Comparison of ENCODE assay signal across 10 cellular contexts in the genomic region with DNA sequence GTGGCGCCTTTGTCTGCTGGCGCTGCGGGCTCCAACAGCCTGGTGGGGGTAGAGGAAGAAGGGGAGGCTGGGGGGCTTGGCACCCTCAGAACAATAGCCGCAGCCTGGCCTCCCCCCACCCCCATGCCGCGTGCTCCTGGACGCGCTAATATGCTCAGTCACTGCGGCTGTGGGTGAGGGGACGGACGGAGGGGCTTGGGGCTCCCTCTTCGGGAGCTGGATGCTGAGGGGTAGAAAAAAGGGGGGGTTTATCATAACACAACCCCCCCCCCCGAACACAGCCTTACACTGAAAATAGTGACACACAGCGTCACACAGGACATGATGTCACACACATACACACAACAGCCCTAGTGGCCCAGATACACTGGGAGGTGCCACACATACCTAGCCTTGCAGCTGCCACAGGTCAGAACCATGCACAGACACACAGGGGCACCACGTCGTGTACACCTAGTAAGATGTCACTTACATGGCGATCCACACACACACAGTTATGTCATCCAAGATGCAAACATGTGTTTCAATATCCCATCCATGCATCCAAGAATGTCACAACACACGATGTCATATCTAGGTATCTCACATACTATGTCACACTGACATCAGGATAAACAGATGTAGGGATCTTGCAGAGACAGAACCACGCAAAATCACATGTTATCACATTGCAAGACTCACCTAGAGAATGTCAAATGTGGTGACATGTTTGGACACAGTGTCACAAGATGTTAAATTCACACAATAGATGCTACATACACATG. TPM values are rescaled to one million over a fixed set of nuclear protein-coding genes. Genes with fewer than 3 reads are reported as not detected.
DNase-seq lines count a peak whose midpoint lies in the region; FAIRE-seq and TF ChIP-seq lines count a peak whose summit lies in the region.
"Had no signal": no experiment of that assay in that cellular context is flagged by ENCODE, and none has a peak within 500 bp of the region (broad histone marks: within the 10 kb centered on the region; RNA-seq: fewer than 3 reads in every experiment).

No MANE protein-coding gene starts in this region.

- H3K4ac ChIP-seq in H1 (replicated peaks; ENCODE audit: insufficient read length, low read depth, low read length), result no peak overlapping the region

- H3K27ac ChIP-seq in H1 (ENCODE audit: low read depth, low read length) (no peak overlapping the region), stomach (no peak overlapping the region)

- TF ChIP-seq EP300 in H1 (IDR thresholded peaks at IDR 0.05; ENCODE audit: borderline replicate concordance in 1 of 2, low read depth in 2 of 2, low read length in 2 of 2), result no peak
- TF ChIP-seq EP300 in stomach (IDR thresholded peaks at IDR 0.05), result no peak

- 28% methylated on average over 14 of the region's 19 CpGs; no CpG with 5 or more reads in 1 of the 2 experiments for WGBS in H1 (ENCODE audit: extremely low coverage in 1 of 2, insufficient coverage in 1 of 2, insufficient read length in 1 of 2, insufficient replicate concordance in 2 of 2, low coverage in 1 of 2, low lambda C conversion rate in 2 of 2, missing lambda C conversion rate in 1 of 2), 2 experiments
- 12 to 17% (median 15%) methylated on average over 11 to 19 of the region's 19 CpGs for WGBS in stomach, 5 donors

- H3K4me2 ChIP-seq in H1 (ENCODE audit: insufficient read depth in 1 of 2, low read depth in 2 of 2, low read length in 2 of 2), result peak overlapping the region; percentile 73 to 75

- TF ChIP-seq POLR2A in H1 (IDR thresholded peaks at IDR 0.05; ENCODE audit: control extremely low read depth in 1 of 2, low read depth in 2 of 2, low read length in 2 of 2), result no peak
- no peak for TF ChIP-seq POLR2A in stomach (IDR thresholded peaks at IDR 0.05)

- no peak for TF ChIP-seq RAD21 in H1 (IDR thresholded peaks at IDR 0.05 in 1 of 2, conservative IDR thresholded peaks at IDR 0.05 in 1 of 2; ENCODE audit: low read depth in 2 of 2, low read length in 2 of 2)

- no peak overlapping the region for H2BK20ac ChIP-seq in H1 (ENCODE audit: low read length)

- no peak overlapping the region for H3K27ac Mint-ChIP-seq in activated T-cell treated with anti-CD3 and anti-CD28 coated beads, Interleukin-2, amount 50 U/mL, for 24 hours

- POLR2A ChIA-PET in H1 (lab: Charles Lee; ENCODE audit: partially characterized antibody), result interaction anchor here (0.6 kb wide), 1 partner anchor 74 kb away, joined by 3 read pairs; no protein-coding TSS in a partner anchor

- no peak for DNase-seq in activated T-cell treated with anti-CD3 and anti-CD28 coated beads, Interleukin-2, amount 50 U/mL, for 24 hours
- DNase-seq in activated T-cell treated with anti-CD3 and anti-CD28 coated beads for 4 hours, result no peak
- DNase-seq in RPMI8226, result peak; percentile 34
- no peak for DNase-seq in H1 (ENCODE audit: low read depth in 1 of 2, low spot score in 2 of 2)
- DNase-seq in stomach, result no peak
- no peak for DNase-seq in EL
- no peak for DNase-seq in HPDE6-E6E7 (ENCODE audit: extremely low spot score)
- DNase-seq in Ammon's horn (ENCODE audit: low spot score), result no peak

- TF ChIP-seq CTCF in H1 (IDR thresholded peaks at IDR 0.05; ENCODE audit: control extremely low read depth in 1 of 3, insufficient read depth in 1 of 3, low read depth in 1 of 3, low read length in 3 of 3), result no peak
- TF ChIP-seq CTCF in stomach (IDR thresholded peaks at IDR 0.05), result no peak

- H2BK5ac ChIP-seq in H1 (ENCODE audit: low read depth, low read length), result no peak overlapping the region

- H3K4me1 Mint-ChIP-seq in activated T-cell treated with anti-CD3 and anti-CD28 coated beads, Interleukin-2, amount 50 U/mL, for 24 hours (ENCODE audit: low read depth), result peaks cover 42% of the 10 kb centered on the region

- no peak overlapping the region for H2BK120ac ChIP-seq in H1 (replicated peaks; ENCODE audit: low read depth, low read length)

- 0 out of 2 replicates have a peak overlapping the region, but pooled peaks have one; percentile 6 for H2BK15ac ChIP-seq in H1 (ENCODE audit: low read length)

- H3K4me3 ChIP-seq in H1 (ENCODE audit: extremely low read depth in 1 of 4, insufficient read depth in 2 of 4, low read depth in 3 of 4, low read length in 4 of 4) (peak overlapping the region; percentile 59 to 92 (median 62); a peak in 7 of 8 replicates), stomach (peak overlapping the region; percentile 33 to 49 (median 37))

- H3K27me3 ChIP-seq in H1 (replicated peaks in 1 of 4; ENCODE audit: control insufficient read depth in 3 of 4, extremely low read depth in 1 of 4, insufficient read depth in 3 of 4, low read length in 3 of 4) (peaks cover 0 to 13% (median 9%) of the 10 kb centered on the region in 4 experiments; a peak in 5 of 7 replicates), stomach (peaks cover 29 to 100% (median 92%) of the 10 kb centered on the region in 3 donors)

- CTCF ChIA-PET in H1 (lab: Charles Lee; ENCODE audit: partially characterized antibody), result interaction anchor here (0.9 to 1.4 kb wide), 3 partner anchors 9 to 66 kb away, joined by 3 to 6 read pairs (median 4); no protein-coding TSS in a partner anchor

- H3K36me3 Mint-ChIP-seq in activated T-cell treated with anti-CD3 and anti-CD28 coated beads, Interleukin-2, amount 50 U/mL, for 24 hours (ENCODE audit: low read depth), result no peaks in the 10 kb centered on the region

- no peak overlapping the region for H2AFZ ChIP-seq in H1 (ENCODE audit: low read length)

- FAIRE-seq in H1 (lab: Jason Lieb, UNC), result no peak
- FAIRE-seq: G401.6 had no signal

- intact Hi-C loops in stomach (cut with DNase I; ENCODE audit: low total_unique reads), result no loop called here

- no peaks in the 10 kb centered on the region for H3K9me3 Mint-ChIP-seq in activated T-cell treated with anti-CD3 and anti-CD28 coated beads, Interleukin-2, amount 50 U/mL, for 24 hours

- no peak overlapping the region for H3K56ac ChIP-seq in H1 (replicated peaks; ENCODE audit: insufficient read length, low read depth, low read length)

- no peak overlapping the region for H3K18ac ChIP-seq in H1 (ENCODE audit: extremely low read depth, low read length)

- peaks cover 0 to 3% (median 0%) of the 10 kb centered on the region in 4 experiments; a peak in 1 of 8 replicates for H3K36me3 ChIP-seq in H1 (ENCODE audit: control insufficient read depth in 2 of 4, insufficient read depth in 4 of 4, low read length in 3 of 4)
- no peaks in the 10 kb centered on the region for H3K36me3 ChIP-seq in stomach

- H3K23me2 ChIP-seq in H1 (ENCODE audit: low read depth, low read length), result peaks cover 26% of the 10 kb centered on the region

- H4K5ac ChIP-seq in H1 (ENCODE audit: insufficient read length, low read depth, low read length), result no peak overlapping the region

- H3K4me1 ChIP-seq in H1 (replicated peaks in 1 of 4; ENCODE audit: control insufficient read depth in 3 of 4, insufficient read depth in 4 of 4, low read length in 3 of 4) (peaks cover 8 to 42% (median 19%) of the 10 kb centered on the region in 4 experiments), stomach (peaks cover 22 to 51% (median 41%) of the 10 kb centered on the region in 4 donors)

- H4K20me1 ChIP-seq in H1 (replicated peaks in 1 of 2; ENCODE audit: control insufficient read depth in 1 of 2, insufficient read depth in 2 of 2, low read length in 2 of 2), result peaks cover 8 to 21% of the 10 kb centered on the region in 2 experiments

- H4K91ac ChIP-seq in H1 (replicated peaks; ENCODE audit: insufficient read length, low read length), result no peak overlapping the region

- H3K79me2 ChIP-seq in H1 (ENCODE audit: control insufficient read depth in 1 of 2, insufficient read depth in 2 of 2, low read length in 2 of 2), result peaks cover 0 to 9% of the 10 kb centered on the region in 2 experiments; a peak in 2 of 4 replicates

- peak overlapping the region; percentile 47; the same call in 1 of the 2 replicates for H2AK5ac ChIP-seq in H1 (ENCODE audit: low read depth, low read length)

- H3K9me3 ChIP-seq in H1 (ENCODE audit: insufficient read depth in 2 of 2, low read depth in 1 of 2, low read length in 1 of 2), result no peaks in the 10 kb centered on the region
- no peaks in the 10 kb centered on the region for H3K9me3 ChIP-seq in stomach

- H3K14ac ChIP-seq in H1 (ENCODE audit: insufficient read length), result no peak overlapping the region

- H3K79me1 ChIP-seq in H1 (ENCODE audit: low read depth, low read length), result peaks cover 11% of the 10 kb centered on the region

- no peak overlapping the region for H3K23ac ChIP-seq in H1 (ENCODE audit: insufficient read length)

- H4K8ac ChIP-seq in H1 (ENCODE audit: extremely low read depth, insufficient read depth, low read length), result peak overlapping the region; percentile 59; the same call in 1 of the 2 replicates

- H2BK12ac ChIP-seq in H1 (ENCODE audit: low read depth, low read length), result peak overlapping the region; percentile 77; the same call in 1 of the 2 replicates

- peak overlapping the region in 1 of 4 experiments; percentile 44; a peak in 2 of 7 replicates for H3K9ac ChIP-seq in H1 (replicated peaks in 1 of 4; ENCODE audit: extremely low read depth in 1 of 4, low read depth in 3 of 4, low read length in 3 of 4)

- H3K27me3 Mint-ChIP-seq in activated T-cell treated with anti-CD3 and anti-CD28 coated beads, Interleukin-2, amount 50 U/mL, for 24 hours, result peaks cover 92% of the 10 kb centered on the region

- peak overlapping the region; percentile 42 for H3K4me3 Mint-ChIP-seq in activated T-cell treated with anti-CD3 and anti-CD28 coated beads, Interleukin-2, amount 50 U/mL, for 24 hours

RNA-seq across cellular contexts. Expression of gene MAST1, which starts 0.8 kb away (rescaled TPM):
- 25.2 and 28.3 TPM in 2 replicates for total RNA-seq in H1 (2021; fragmentation: NEBNext Ultra II Directional; extraction: Animal tissue kit (Norgen Biotek cat#: 25700))
- polyA plus RNA-seq in H1 (2011; rRNA removed), result 15.6 and 27.5 TPM in 2 replicates
- polyA plus RNA-seq in H1 (2011; cell fraction: cytosol; rRNA removed), result 17.6 TPM
- 85.6 TPM for polyA plus RNA-seq in H1 (2011; cell fraction: nucleus; rRNA removed)
- polyA plus RNA-seq in H1 (2012, experiment 1 of 2), result 21.7 to 26.3 TPM (median 23.3 TPM) in 4 replicates
- 14.4 TPM for polyA plus RNA-seq in H1 (2012, experiment 2 of 2)
- polyA plus RNA-seq in H1 (2013, experiment 1 of 2), result 12.8 TPM
- polyA plus RNA-seq in H1 (2013, experiment 2 of 2), result 11.6 TPM
- 13.8 and 28.0 TPM in 2 replicates for polyA minus RNA-seq in H1 (2011; rRNA and poly(A)+ RNA removed)
- 22.4 TPM for polyA minus RNA-seq in H1 (2011; cell fraction: cytosol; rRNA and poly(A)+ RNA removed)
- polyA minus RNA-seq in H1 (2011; cell fraction: nucleus; rRNA and poly(A)+ RNA removed), result 23.5 TPM
- 10 to 100 TPM in 1 of 5 donors, 1 to 10 TPM in 3, not detected in 1; 1.3 to 33.9 (median 5.9) TPM for total RNA-seq in stomach
- 1 to 10 TPM in 1 of 3 donors, under 1 TPM in 2; 0.43 to 1.1 (median 0.56) TPM for polyA plus RNA-seq in stomach

RNA-seq across cellular contexts. Expression of gene RTBDN, which starts 4.7 kb away (rescaled TPM):
- total RNA-seq in H1 (2021; fragmentation: NEBNext Ultra II Directional; extraction: Animal tissue kit (Norgen Biotek cat#: 25700)), result 4.8 and 5.8 TPM in 2 replicates
- polyA plus RNA-seq in H1 (2011; rRNA removed), result 4.0 and 4.4 TPM in 2 replicates
- 1.8 TPM for polyA plus RNA-seq in H1 (2011; cell fraction: cytosol; rRNA removed)
- 2.5 TPM for polyA plus RNA-seq in H1 (2011; cell fraction: nucleus; rRNA removed)
- 3.6 to 6.2 TPM (median 5.2 TPM) in 4 replicates for polyA plus RNA-seq in H1 (2012, experiment 1 of 2)
- polyA plus RNA-seq in H1 (2012, experiment 2 of 2), result 6.8 TPM
- 5.0 TPM for polyA plus RNA-seq in H1 (2013, experiment 1 of 2)
- 5.6 TPM for polyA plus RNA-seq in H1 (2013, experiment 2 of 2)
- polyA minus RNA-seq in H1 (2011; rRNA and poly(A)+ RNA removed), result 1.7 and 2.8 TPM in 2 replicates
- polyA minus RNA-seq in H1 (2011; cell fraction: cytosol; rRNA and poly(A)+ RNA removed), result 5.1 TPM
- polyA minus RNA-seq in H1 (2011; cell fraction: nucleus; rRNA and poly(A)+ RNA removed), result 3.9 TPM
- total RNA-seq in stomach, result not detected
- under 1 TPM in 1 of 3 donors, not detected in 2; 0.53 TPM for polyA plus RNA-seq in stomach
- total RNA-seq: T-helper 1 cell treated with Interleukin-12 subunit alpha and Interleukin-12 subunit beta and Interleukin-4 antibody, amounts not matched to agents 30 ng/mL and 1 ng/mL, for 36 hours had no signal

RNA-seq across cellular contexts. Expression of gene RNASEH2A, which starts 32.7 kb away (rescaled TPM):
- 67.5 and 67.9 TPM in 2 replicates for total RNA-seq in H1 (2021; fragmentation: NEBNext Ultra II Directional; extraction: Animal tissue kit (Norgen Biotek cat#: 25700))
- polyA plus RNA-seq in H1 (2011; rRNA removed), result 120 and 141 TPM in 2 replicates
- polyA plus RNA-seq in H1 (2011; cell fraction: cytosol; rRNA removed), result 161 TPM
- 134 TPM for polyA plus RNA-seq in H1 (2011; cell fraction: nucleus; rRNA removed)
- 81.7 to 123 TPM (median 102 TPM) in 4 replicates for polyA plus RNA-seq in H1 (2012, experiment 1 of 2)
- polyA plus RNA-seq in H1 (2012, experiment 2 of 2), result 95.9 TPM
- 35.1 TPM for polyA plus RNA-seq in H1 (2013, experiment 1 of 2)
- polyA plus RNA-seq in H1 (2013, experiment 2 of 2), result 33.3 TPM
- 103 and 105 TPM in 2 replicates for polyA minus RNA-seq in H1 (2011; rRNA and poly(A)+ RNA removed)
- 52.5 TPM for polyA minus RNA-seq in H1 (2011; cell fraction: cytosol; rRNA and poly(A)+ RNA removed)
- 32.0 TPM for polyA minus RNA-seq in H1 (2011; cell fraction: nucleus; rRNA and poly(A)+ RNA removed)
- 10 to 100 TPM in 2 of 5 donors, 1 to 10 TPM in 2, under 1 TPM in 1; 0.45 to 36.2 (median 6.2) TPM for total RNA-seq in stomach
- polyA plus RNA-seq in stomach, result 10 to 100 TPM in 1 of 3 donors, 1 to 10 TPM in 2; 5.4 to 10.6 (median 6.4) TPM

RNA-seq across cellular contexts. Expression of gene THSD8, which starts 37.2 kb away (rescaled TPM):
- 41.3 and 42.3 TPM in 2 replicates for total RNA-seq in H1 (2021; fragmentation: NEBNext Ultra II Directional; extraction: Animal tissue kit (Norgen Biotek cat#: 25700))
- 3.4 and 8.2 TPM in 2 replicates for polyA plus RNA-seq in H1 (2011; rRNA removed)
- polyA plus RNA-seq in H1 (2011; cell fraction: cytosol; rRNA removed), result 0.57 TPM
- polyA plus RNA-seq in H1 (2011; cell fraction: nucleus; rRNA removed), result 0.21 TPM
- 9.7 to 60.5 TPM (median 32.8 TPM) in 4 replicates for polyA plus RNA-seq in H1 (2012, experiment 1 of 2)
- polyA plus RNA-seq in H1 (2012, experiment 2 of 2), result 11.1 TPM
- polyA plus RNA-seq in H1 (2013, experiment 1 of 2), result 20.3 TPM
- polyA plus RNA-seq in H1 (2013, experiment 2 of 2), result 24.5 TPM
- 4.4 and 10.5 TPM in 2 replicates for polyA minus RNA-seq in H1 (2011; rRNA and poly(A)+ RNA removed)
- not detected for polyA minus RNA-seq in H1 (2011; cell fraction: cytosol; rRNA and poly(A)+ RNA removed)
- polyA minus RNA-seq in H1 (2011; cell fraction: nucleus; rRNA and poly(A)+ RNA removed), result not detected
- not detected for total RNA-seq in stomach
- 1 to 10 TPM; 2.9 to 8.3 (median 5.1) TPM for polyA plus RNA-seq in stomach

RNA-seq across cellular contexts. Expression of gene PRDX2, which starts 37.5 kb away (rescaled TPM):
- 380 and 404 TPM in 2 replicates for total RNA-seq in H1 (2021; fragmentation: NEBNext Ultra II Directional; extraction: Animal tissue kit (Norgen Biotek cat#: 25700))
- polyA plus RNA-seq in H1 (2011; rRNA removed) (748 and 904 TPM in 2 replicates), stomach (100 to 1,000 TPM; 213 to 257 (median 240) TPM)
- polyA plus RNA-seq in H1 (2011; cell fraction: cytosol; rRNA removed), result 586 TPM
- 569 TPM for polyA plus RNA-seq in H1 (2011; cell fraction: nucleus; rRNA removed)
- 543 to 655 TPM (median 640 TPM) in 4 replicates for polyA plus RNA-seq in H1 (2012, experiment 1 of 2)
- polyA plus RNA-seq in H1 (2012, experiment 2 of 2), result 855 TPM
- polyA plus RNA-seq in H1 (2013, experiment 1 of 2), result 237 TPM
- polyA plus RNA-seq in H1 (2013, experiment 2 of 2), result 231 TPM
- 210 and 286 TPM in 2 replicates for polyA minus RNA-seq in H1 (2011; rRNA and poly(A)+ RNA removed)
- polyA minus RNA-seq in H1 (2011; cell fraction: cytosol; rRNA and poly(A)+ RNA removed), result 286 TPM
- 120 TPM for polyA minus RNA-seq in H1 (2011; cell fraction: nucleus; rRNA and poly(A)+ RNA removed)
- 100 to 1,000 TPM; 118 to 284 (median 129) TPM for total RNA-seq in stomach
